ENCODE assay signal across 8 cellular contexts in genomic region chr15:93030430-93031102, GRCh38. TPM values are rescaled to one million over a fixed set of nuclear protein-coding genes. Genes with fewer than 3 reads are reported as not detected.
DNase-seq lines count a peak whose midpoint lies in the region; ATAC-seq and TF ChIP-seq lines count a peak whose summit lies in the region.

No MANE protein-coding gene starts in this region.

- POLR2A ChIA-PET in activated naive CD8-positive, alpha-beta T cell treated with anti-CD3 and anti-CD28 coated beads, Interleukin-2, amount 10 ng/mL, durations not matched to agents 7 days and 5 days (lab: Charles Lee), result interaction anchor here (1.1 kb wide), 1 partner anchor 12 kb away, joined by 3 read pairs; no protein-coding TSS in a partner anchor

- H3K4me3 ChIP-seq in GM06990 (replicated peaks; ENCODE audit: low read depth, low read length), result no peak overlapping the region
- H3K4me3 ChIP-seq in SK-N-MC, result no peak overlapping the region
- H3K4me3 ChIP-seq in prostate gland, result no peak overlapping the region

- peaks cover 4% of the 10 kb centered on the region for H3K36me3 Mint-ChIP-seq in activated naive CD8-positive, alpha-beta T cell treated with anti-CD3 and anti-CD28 coated beads, Interleukin-2, amount 10 ng/mL, durations not matched to agents 7 days and 5 days

- no peak overlapping the region for H3K4me3 Mint-ChIP-seq in activated naive CD8-positive, alpha-beta T cell treated with anti-CD3 and anti-CD28 coated beads, Interleukin-2, amount 10 ng/mL, durations not matched to agents 7 days and 5 days

- H3K27me3 ChIP-seq in GM06990 (replicated peaks; ENCODE audit: control insufficient read depth, insufficient read depth, low read length) (no peaks in the 10 kb centered on the region), prostate gland (replicated peaks; ENCODE audit: insufficient read depth) (no peaks in the 10 kb centered on the region)

- no peak for TF ChIP-seq POLR2A in prostate gland (IDR thresholded peaks at IDR 0.05)

- TF ChIP-seq CTCF in GM06990 (IDR thresholded peaks at IDR 0.05; ENCODE audit: insufficient read depth, low read length, poor library complexity, severe bottlenecking), result peak; percentile 87
- TF ChIP-seq CTCF in prostate gland (IDR thresholded peaks at IDR 0.05), result peak; percentile 72 to 89 (median 86)

- H3K9me3 ChIP-seq in SK-N-MC (ENCODE audit: low read depth, low read length) (no peaks in the 10 kb centered on the region), prostate gland (no peaks in the 10 kb centered on the region)

- H3K4me1 ChIP-seq in prostate gland (replicated peaks), result peaks cover 31% of the 10 kb centered on the region

- WGBS in prostate gland, result 13% methylated on average over 20 of the region's 20 CpGs

- H3K27ac ChIP-seq in SK-N-MC, result no peak overlapping the region
- H3K27ac ChIP-seq in prostate gland, result peak overlapping the region; percentile 8 to 59

- no peaks in the 10 kb centered on the region for H3K9me3 Mint-ChIP-seq in activated naive CD8-positive, alpha-beta T cell treated with anti-CD3 and anti-CD28 coated beads, Interleukin-2, amount 10 ng/mL, durations not matched to agents 7 days and 5 days

- H3K27ac Mint-ChIP-seq in activated naive CD8-positive, alpha-beta T cell treated with anti-CD3 and anti-CD28 coated beads, Interleukin-2, amount 10 ng/mL, durations not matched to agents 7 days and 5 days, result peak overlapping the region; percentile 49

- intact Hi-C loops in cardiac septum (cut with DNase I) (loop anchor here (2.0 kb wide), 2 partner anchors 58 to 1090 kb away; partner anchors contain the start of gene RGMA), prostate gland (cut with DNase I) (loop anchor here (2.0 kb wide), 1 partner anchor 1088 kb away; no protein-coding TSS in a partner anchor)

- H3K36me3 ChIP-seq in GM06990 (ENCODE audit: control insufficient read depth, insufficient read depth, low read length) (peaks cover 8% of the 10 kb centered on the region), SK-N-MC (ENCODE audit: insufficient read depth, low read length) (peaks cover 14% of the 10 kb centered on the region), prostate gland (no peaks in the 10 kb centered on the region)

- H3K27me3 Mint-ChIP-seq in activated naive CD8-positive, alpha-beta T cell treated with anti-CD3 and anti-CD28 coated beads, Interleukin-2, amount 10 ng/mL, durations not matched to agents 7 days and 5 days, result no peaks in the 10 kb centered on the region

- peak; percentile 77 for ATAC-seq in GM21576 (IDR thresholded peaks at IDR 0.05; ENCODE audit: unreplicated experiment)
- peak; percentile 79 for ATAC-seq in activated naive CD8-positive, alpha-beta T cell treated with anti-CD3 and anti-CD28 coated beads, Interleukin-2, amount 10 ng/mL, durations not matched to agents 7 days and 5 days (ENCODE audit: low read depth)

- H3K9ac ChIP-seq in SK-N-MC (ENCODE audit: insufficient read length), result no peak overlapping the region

- H3K4me1 Mint-ChIP-seq in activated naive CD8-positive, alpha-beta T cell treated with anti-CD3 and anti-CD28 coated beads, Interleukin-2, amount 10 ng/mL, durations not matched to agents 7 days and 5 days, result peaks cover 9% of the 10 kb centered on the region

- DNase-seq in GM06990 (ENCODE audit: extremely low read depth, insufficient read length), result no peak
- peak; percentile 95 for DNase-seq in HuH-7.5 (ENCODE audit: low spot score)
- DNase-seq in SK-N-MC (ENCODE audit: low read depth, low spot score), result peak; percentile 24
- DNase-seq in activated naive CD8-positive, alpha-beta T cell treated with anti-CD3 and anti-CD28 coated beads, Interleukin-2, amount 10 ng/mL, durations not matched to agents 7 days and 5 days, result peak; percentile 69
- DNase-seq in cardiac septum (ENCODE audit: low spot score), result peak; percentile 88
- peak; percentile 77 for DNase-seq in prostate gland (ENCODE audit: low spot score)
- no peak for DNase-seq in GDM1 (lab: John Stamatoyannopoulos, UW)

RNA-seq across cellular contexts. Expression of gene RGMA, which starts 58.4 kb away (rescaled TPM):
- under 1 TPM in 1 of 2 experiments, not detected in 1; 0.30 TPM for total RNA-seq in activated naive CD8-positive, alpha-beta T cell treated with anti-CD3 and anti-CD28 coated beads, Interleukin-2, amount 10 ng/mL, durations not matched to agents 7 days and 5 days
- total RNA-seq in cardiac septum, result 16.5 TPM
- total RNA-seq in prostate gland, result 10 to 100 TPM; 10.3 to 93.8 TPM

Comparison
In these comparisons a context has a peak if more than half of its experiments do, and no peak if none do; other contexts are left out.
1. DNase-seq: peak in HuH-7.5 (single experiment), SK-N-MC (single experiment), activated naive CD8-positive, alpha-beta T cell treated with anti-CD3 and anti-CD28 coated beads, Interleukin-2, amount 10 ng/mL, durations not matched to agents 7 days and 5 days (single experiment), cardiac septum (single experiment) and prostate gland (single experiment); none in GM06990 (single experiment) and GDM1 (single experiment).
2. RNA of gene RGMA, which starts 58.4 kb away (total RNA-seq): 10.3 to 93.8 TPM in prostate gland and 16.5 TPM in cardiac septum (single experiment); 0.30 TPM in activated naive CD8-positive, alpha-beta T cell treated with anti-CD3 and anti-CD28 coated beads, Interleukin-2, amount 10 ng/mL, durations not matched to agents 7 days and 5 days; every median in the first group is over 4 times any median in the second.